Comparison of ENCODE assay signal across 1 cellular context in genomic region chr1:150364231-150365003, GRCh38.
TF ChIP-seq lines count a peak whose summit lies in the region.

No MANE protein-coding gene starts in this region.

TF ChIP-seq in HepG2, 621 proteins besides CTCF, POLR2A, EP300 and RAD21 (continued from another document):
- TF ChIP-seq ETS1 (CRISPR knock-in tag; IDR thresholded peaks at IDR 0.05): peak; percentile 60; the same call in 1 of the 2 replicates
- peak; percentile 61; the same call in 1 of the 2 replicates for TF ChIP-seq ZBTB3 (CRISPR knock-in tag; IDR thresholded peaks at IDR 0.05; ENCODE audit: borderline replicate concordance, low read depth)
- no peak for TF ChIP-seq SRSF4 (IDR thresholded peaks at IDR 0.05; ENCODE audit: low read depth, low read length, poor library complexity, severe bottlenecking)
- no peak for TF ChIP-seq SMC3 (IDR thresholded peaks at IDR 0.05; ENCODE audit: low read length)
- TF ChIP-seq, protein P1, sequence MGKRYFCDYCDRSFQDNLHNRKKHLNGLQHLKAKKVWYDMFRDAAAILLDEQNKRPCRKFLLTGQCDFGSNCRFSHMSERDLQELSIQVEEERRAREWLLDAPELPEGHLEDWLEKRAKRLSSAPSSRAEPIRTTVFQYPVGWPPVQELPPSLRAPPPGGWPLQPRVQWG (CRISPR knock-in tag; IDR thresholded peaks at IDR 0.05; ENCODE audit: borderline replicate concordance, low read depth): no peak
- no peak for TF ChIP-seq ZSCAN9 (CRISPR knock-in tag; IDR thresholded peaks at IDR 0.05; ENCODE audit: borderline replicate concordance)
- TF ChIP-seq ZNF605 (CRISPR knock-in tag; IDR thresholded peaks at IDR 0.05): 0 out of 2 replicates have a peak, but pooled peaks have one; percentile 10
- no peak for TF ChIP-seq ZNF329 (CRISPR knock-in tag; IDR thresholded peaks at IDR 0.05; ENCODE audit: low read depth)
- TF ChIP-seq, protein P2, sequence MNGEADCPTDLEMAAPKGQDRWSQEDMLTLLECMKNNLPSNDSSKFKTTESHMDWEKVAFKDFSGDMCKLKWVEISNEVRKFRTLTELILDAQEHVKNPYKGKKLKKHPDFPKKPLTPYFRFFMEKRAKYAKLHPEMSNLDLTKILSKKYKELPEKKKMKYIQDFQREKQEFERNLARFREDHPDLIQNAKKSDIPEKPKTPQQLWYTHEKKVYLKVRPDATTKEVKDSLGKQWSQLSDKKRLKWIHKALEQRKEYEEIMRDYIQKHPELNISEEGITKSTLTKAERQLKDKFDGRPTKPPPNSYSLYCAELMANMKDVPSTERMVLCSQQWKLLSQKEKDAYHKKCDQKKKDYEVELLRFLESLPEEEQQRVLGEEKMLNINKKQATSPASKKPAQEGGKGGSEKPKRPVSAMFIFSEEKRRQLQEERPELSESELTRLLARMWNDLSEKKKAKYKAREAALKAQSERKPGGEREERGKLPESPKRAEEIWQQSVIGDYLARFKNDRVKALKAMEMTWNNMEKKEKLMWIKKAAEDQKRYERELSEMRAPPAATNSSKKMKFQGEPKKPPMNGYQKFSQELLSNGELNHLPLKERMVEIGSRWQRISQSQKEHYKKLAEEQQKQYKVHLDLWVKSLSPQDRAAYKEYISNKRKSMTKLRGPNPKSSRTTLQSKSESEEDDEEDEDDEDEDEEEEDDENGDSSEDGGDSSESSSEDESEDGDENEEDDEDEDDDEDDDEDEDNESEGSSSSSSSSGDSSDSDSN (CRISPR knock-in tag; IDR thresholded peaks at IDR 0.05): peak; percentile 54
- no peak for TF ChIP-seq ZSCAN30 (CRISPR knock-in tag; IDR thresholded peaks at IDR 0.05)
- TF ChIP-seq ARNT (IDR thresholded peaks at IDR 0.05): no peak
- no peak; the same call in 1 of the 2 replicates for TF ChIP-seq ZNF580 (CRISPR knock-in tag; IDR thresholded peaks at IDR 0.05; ENCODE audit: borderline replicate concordance, low read depth)
- TF ChIP-seq ZNF432 (CRISPR knock-in tag; IDR thresholded peaks at IDR 0.05; ENCODE audit: borderline replicate concordance): no peak
- TF ChIP-seq SIN3B (IDR thresholded peaks at IDR 0.05; ENCODE audit: low read length): no peak
- TF ChIP-seq HOXA3 (CRISPR knock-in tag; IDR thresholded peaks at IDR 0.05): peak; percentile 55; the same call in 1 of the 2 replicates
- TF ChIP-seq HDAC1 (CRISPR knock-in tag; IDR thresholded peaks at IDR 0.05): peak; percentile 32; the same call in 1 of the 2 replicates
- TF ChIP-seq DMAP1 (CRISPR knock-in tag; IDR thresholded peaks at IDR 0.05): no peak; the same call in 1 of the 2 replicates
- no peak for TF ChIP-seq MAF1 (CRISPR knock-in tag; IDR thresholded peaks at IDR 0.05; ENCODE audit: borderline replicate concordance)
- TF ChIP-seq, protein P3, sequence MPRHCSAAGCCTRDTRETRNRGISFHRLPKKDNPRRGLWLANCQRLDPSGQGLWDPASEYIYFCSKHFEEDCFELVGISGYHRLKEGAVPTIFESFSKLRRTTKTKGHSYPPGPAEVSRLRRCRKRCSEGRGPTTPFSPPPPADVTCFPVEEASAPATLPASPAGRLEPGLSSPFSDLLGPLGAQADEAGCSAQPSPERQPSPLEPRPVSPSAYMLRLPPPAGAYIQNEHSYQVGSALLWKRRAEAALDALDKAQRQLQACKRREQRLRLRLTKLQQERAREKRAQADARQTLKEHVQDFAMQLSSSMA (CRISPR knock-in tag; IDR thresholded peaks at IDR 0.05): no peak
- TF ChIP-seq CENPBD1 (CRISPR knock-in tag; IDR thresholded peaks at IDR 0.05; ENCODE audit: borderline replicate concordance, low read depth): no peak; the same call in 1 of the 2 replicates
- no peak for TF ChIP-seq KAT2B (IDR thresholded peaks at IDR 0.05; ENCODE audit: borderline replicate concordance, low read depth, low read length)
- TF ChIP-seq ZNF766 (CRISPR knock-in tag; IDR thresholded peaks at IDR 0.05; ENCODE audit: borderline replicate concordance): no peak
- no peak for TF ChIP-seq RORA (CRISPR knock-in tag; IDR thresholded peaks at IDR 0.05)
- TF ChIP-seq FOXJ3 (CRISPR knock-in tag; IDR thresholded peaks at IDR 0.05; ENCODE audit: borderline replicate concordance): no peak
- no peak for TF ChIP-seq EZH2 (conservative IDR thresholded peaks at IDR 0.05; ENCODE audit: low read depth, low read length)
- no peak for TF ChIP-seq MEIS2 (CRISPR knock-in tag; IDR thresholded peaks at IDR 0.05)
- TF ChIP-seq GPN1 (CRISPR knock-in tag; IDR thresholded peaks at IDR 0.05; ENCODE audit: borderline replicate concordance): no peak
- TF ChIP-seq, protein P4, sequence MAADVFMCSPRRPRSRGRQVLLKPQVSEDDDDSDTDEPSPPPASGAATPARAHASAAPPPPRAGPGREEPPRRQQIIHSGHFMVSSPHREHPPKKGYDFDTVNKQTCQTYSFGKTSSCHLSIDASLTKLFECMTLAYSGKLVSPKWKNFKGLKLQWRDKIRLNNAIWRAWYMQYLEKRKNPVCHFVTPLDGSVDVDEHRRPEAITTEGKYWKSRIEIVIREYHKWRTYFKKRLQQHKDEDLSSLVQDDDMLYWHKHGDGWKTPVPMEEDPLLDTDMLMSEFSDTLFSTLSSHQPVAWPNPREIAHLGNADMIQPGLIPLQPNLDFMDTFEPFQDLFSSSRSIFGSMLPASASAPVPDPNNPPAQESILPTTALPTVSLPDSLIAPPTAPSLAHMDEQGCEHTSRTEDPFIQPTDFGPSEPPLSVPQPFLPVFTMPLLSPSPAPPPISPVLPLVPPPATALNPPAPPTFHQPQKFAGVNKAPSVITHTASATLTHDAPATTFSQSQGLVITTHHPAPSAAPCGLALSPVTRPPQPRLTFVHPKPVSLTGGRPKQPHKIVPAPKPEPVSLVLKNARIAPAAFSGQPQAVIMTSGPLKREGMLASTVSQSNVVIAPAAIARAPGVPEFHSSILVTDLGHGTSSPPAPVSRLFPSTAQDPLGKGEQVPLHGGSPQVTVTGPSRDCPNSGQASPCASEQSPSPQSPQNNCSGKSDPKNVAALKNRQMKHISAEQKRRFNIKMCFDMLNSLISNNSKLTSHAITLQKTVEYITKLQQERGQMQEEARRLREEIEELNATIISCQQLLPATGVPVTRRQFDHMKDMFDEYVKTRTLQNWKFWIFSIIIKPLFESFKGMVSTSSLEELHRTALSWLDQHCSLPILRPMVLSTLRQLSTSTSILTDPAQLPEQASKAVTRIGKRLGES (CRISPR knock-in tag; IDR thresholded peaks at IDR 0.05; ENCODE audit: borderline replicate concordance): no peak
